In genomic region chr1:169106095-169106920, GRCh38 we compare ENCODE assay signal across 8 cellular contexts. TPM values are rescaled to one million over a fixed set of nuclear protein-coding genes. Genes with fewer than 3 reads are reported as not detected.
DNase-seq lines count a peak whose midpoint lies in the region; ATAC-seq and TF ChIP-seq lines count a peak whose summit lies in the region.

ATP1B1 (plus strand) TSS chr1:169106690; CDS start chr1:169106830, 140 bp downstream.

- H3K36me3 ChIP-seq in H7 (replicated peaks; ENCODE audit: control insufficient read depth, insufficient read depth, low read length) (no peaks in the 10 kb centered on the region), neural progenitor cell (no peaks in the 10 kb centered on the region), subcutaneous abdominal adipose tissue (ENCODE audit: control insufficient read depth in 5 of 5, insufficient read depth in 5 of 5, low read length in 5 of 5) (no peaks in the 10 kb centered on the region)

- H2AFZ ChIP-seq in neural progenitor cell (replicated peaks) = peak within 1 kb of the TSS; percentile 81

- H3K4me3 Mint-ChIP-seq in neural progenitor cell = peak within 1 kb of the TSS; percentile 93

- H3K27ac Mint-ChIP-seq in neural progenitor cell = peak within 1 kb of the TSS; percentile 82

- peaks cover 7% of the 10 kb centered on the region; the same call in 1 of the 2 replicates for H3K27me3 ChIP-seq in H7 (ENCODE audit: control insufficient read depth, insufficient read depth, low read length)
- H3K27me3 ChIP-seq in foreskin keratinocyte = peaks cover 25% of the 10 kb centered on the region
- no peaks in the 10 kb centered on the region for H3K27me3 ChIP-seq in neural progenitor cell
- no peaks in the 10 kb centered on the region for H3K27me3 ChIP-seq in subcutaneous abdominal adipose tissue (ENCODE audit: control insufficient read depth in 5 of 5, insufficient read depth in 4 of 5, low read length in 5 of 5)

- H3K27ac ChIP-seq in foreskin keratinocyte (peak within 1 kb of the TSS; percentile 52), neural progenitor cell (peak within 1 kb of the TSS; percentile 86), subcutaneous abdominal adipose tissue (ENCODE audit: low read depth, low read length) (no peak within 1 kb of the TSS)

- TF ChIP-seq CTCF in foreskin keratinocyte (conservative IDR thresholded peaks at IDR 0.05) (peak; percentile 41), neural progenitor cell (IDR thresholded peaks at IDR 0.05) (peak; percentile 29)

- H3K27me3 Mint-ChIP-seq in neural progenitor cell (ENCODE audit: insufficient read depth, low read depth) = peaks cover 8% of the 10 kb centered on the region

- H4K20me1 ChIP-seq in neural progenitor cell (ENCODE audit: low read depth) = peaks cover 19% of the 10 kb centered on the region

- peaks cover 2% of the 10 kb centered on the region for H3K36me3 Mint-ChIP-seq in neural progenitor cell

- DNase-seq in GDM1 (lab: John Stamatoyannopoulos, UW) (peak; percentile 82), H7 (peak; percentile 97), M059J (ENCODE audit: low read depth) (peak; percentile 89), SHP77 (lab: John Stamatoyannopoulos, UW) (peak; percentile 80 to 88), activated gamma-delta T cell treated with Interleukin-2 at 50 U/mL for 16 hours (peak; percentile 76), foreskin keratinocyte (peak; percentile 69 to 80), neural progenitor cell (ENCODE audit: low spot score) (peak; percentile 98)

- H3K9ac ChIP-seq in neural progenitor cell = peak within 1 kb of the TSS; percentile 82
- peak within 1 kb of the TSS in 4 of 5 donors; percentile 37 to 72 (median 60) for H3K9ac ChIP-seq in subcutaneous abdominal adipose tissue (ENCODE audit: low read length in 5 of 5)

- H3K4me1 ChIP-seq in foreskin keratinocyte = peaks cover 31% of the 10 kb centered on the region
- peaks cover 42% of the 10 kb centered on the region for H3K4me1 ChIP-seq in neural progenitor cell
- H3K4me1 ChIP-seq in subcutaneous abdominal adipose tissue (ENCODE audit: control insufficient read depth in 5 of 5, insufficient read depth in 5 of 5, low read length in 5 of 5) = peaks cover 1 to 34% (median 21%) of the 10 kb centered on the region in 5 donors

- H3K9me3 Mint-ChIP-seq in neural progenitor cell = no peaks in the 10 kb centered on the region

- H3K79me2 ChIP-seq in neural progenitor cell (ENCODE audit: low read depth) = peaks cover 46% of the 10 kb centered on the region

- H3K4me2 ChIP-seq in neural progenitor cell = peak within 1 kb of the TSS; percentile 92

- H3K9me3 ChIP-seq in neural progenitor cell (ENCODE audit: low read depth) (no peaks in the 10 kb centered on the region), subcutaneous abdominal adipose tissue (ENCODE audit: control insufficient read depth in 5 of 5, low read length in 5 of 5) (no peaks in the 10 kb centered on the region)

- H3K4me1 Mint-ChIP-seq in neural progenitor cell = peaks cover 39% of the 10 kb centered on the region

- ATAC-seq in foreskin keratinocyte = peak; percentile 87

- H3K4me3 ChIP-seq in H7 (ENCODE audit: insufficient read depth, low read depth, low read length) (peak within 1 kb of the TSS; percentile 95), neural progenitor cell (peak within 1 kb of the TSS; percentile 94), subcutaneous abdominal adipose tissue (ENCODE audit: low read depth in 1 of 5, low read length in 5 of 5) (peak within 1 kb of the TSS; percentile 69 to 89 (median 80))

- H3F3A ChIP-seq in neural progenitor cell (ENCODE audit: low read depth) = peaks cover 25% of the 10 kb centered on the region

RNA-seq across cellular contexts. Expression of gene ATP1B1, which starts in this region (rescaled TPM):
- total RNA-seq in H7 (2014; rRNA removed; shearing (Covaris generic)) = 35.0 and 41.2 TPM in 2 replicates
- 68.2 and 71.0 TPM in 2 replicates for total RNA-seq in M059J (2014; rRNA removed; shearing (Covaris generic))
- 35.8 and 36.3 TPM in 2 replicates for total RNA-seq in foreskin keratinocyte
- polyA plus RNA-seq in foreskin keratinocyte = 18.8 and 20.0 TPM in 2 replicates
- total RNA-seq in neural progenitor cell (ENCODE audit: low replicate concordance) = 30.7 and 32.6 TPM in 2 replicates
